ENCODE assay signal across 1 cellular context in the genomic region with DNA sequence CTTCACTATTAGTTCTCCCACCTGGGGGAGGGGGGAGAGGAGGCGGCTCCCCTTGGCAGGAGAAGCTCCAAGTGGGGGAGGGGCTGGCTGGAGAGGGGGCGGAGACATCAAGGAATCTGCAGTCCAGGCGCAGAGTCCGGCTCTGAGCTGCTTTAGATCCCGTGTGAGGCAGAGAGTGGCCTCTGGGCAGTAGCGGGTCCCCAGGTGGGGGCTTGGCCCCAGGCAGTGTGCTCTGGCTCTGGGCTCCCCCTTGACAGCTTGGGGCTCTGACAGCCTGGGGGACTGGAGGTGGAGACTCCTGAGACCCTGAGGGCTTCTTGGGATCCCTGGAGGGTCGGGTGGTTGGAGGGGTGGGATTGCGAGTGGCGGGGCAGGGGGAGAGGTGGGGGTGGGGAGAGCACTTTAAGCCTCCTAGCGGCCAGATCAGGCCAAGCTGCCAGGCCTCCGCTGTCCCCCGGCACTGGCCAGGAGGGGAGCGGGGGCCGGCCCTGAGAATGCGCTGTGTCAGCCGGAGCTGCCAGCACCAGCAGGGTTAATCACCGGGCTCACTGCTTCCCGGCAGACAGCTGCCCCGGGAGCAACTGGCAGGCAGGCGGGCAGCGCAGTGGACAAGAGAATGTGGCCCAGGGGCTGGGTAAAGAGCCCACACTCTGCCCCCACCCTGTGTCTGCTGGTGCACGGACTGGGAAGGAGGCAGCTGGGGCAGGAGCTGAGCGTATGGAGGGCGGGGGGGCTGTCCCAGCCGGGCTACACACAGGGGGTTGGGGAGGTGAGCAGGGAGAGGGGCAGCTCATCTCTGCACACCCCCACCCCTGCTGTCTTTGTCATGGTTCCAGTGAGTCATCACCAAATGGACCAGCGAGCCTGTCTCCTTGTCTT.
TF ChIP-seq lines count a peak whose summit lies in the region.

No MANE protein-coding gene starts in this region.

TF ChIP-seq in HEK293, 187 proteins besides CTCF, POLR2A, EP300 and RAD21 (continued from another document):
- TF ChIP-seq ZNF274 (IDR thresholded peaks at IDR 0.05; ENCODE audit: low read length) (no peak), ZNF274 (tag by site-specific recombination; IDR thresholded peaks at IDR 0.05; ENCODE audit: borderline replicate concordance) (no peak), SP2 (tag by site-specific recombination; IDR thresholded peaks at IDR 0.05) (peak; percentile 34), ZNF202 (tag by site-specific recombination; IDR thresholded peaks at IDR 0.05; ENCODE audit: borderline replicate concordance) (no peak), ZNF768 (tag by site-specific recombination; IDR thresholded peaks at IDR 0.05) (no peak), ZNF19 (tag by site-specific recombination; IDR thresholded peaks at IDR 0.05; ENCODE audit: low read depth) (no peak), KLF10 (tag by site-specific recombination; IDR thresholded peaks at IDR 0.05) (no peak), ZNF423 (tag by site-specific recombination; IDR thresholded peaks at IDR 0.05) (no peak), IKZF3 (tag by site-specific recombination; IDR thresholded peaks at IDR 0.05) (0 out of 2 replicates have a peak, but pooled peaks have one; percentile 26), GLIS1 (tag by site-specific recombination; IDR thresholded peaks at IDR 0.05) (peak; percentile 18), ZNF560 (tag by site-specific recombination; IDR thresholded peaks at IDR 0.05; ENCODE audit: borderline replicate concordance) (no peak), ZNF138 (tag by site-specific recombination; IDR thresholded peaks at IDR 0.05; ENCODE audit: borderline replicate concordance) (no peak), ZNF76 (tag by site-specific recombination; IDR thresholded peaks at IDR 0.05; ENCODE audit: borderline replicate concordance, low read depth) (no peak), FEZF1 (tag by site-specific recombination; IDR thresholded peaks at IDR 0.05) (no peak), ZNF561 (tag by site-specific recombination; IDR thresholded peaks at IDR 0.05; ENCODE audit: borderline replicate concordance) (peak; percentile 21; the same call in 1 of the 2 replicates), ZNF341 (tag by site-specific recombination; IDR thresholded peaks at IDR 0.05; ENCODE audit: low read depth) (peak; percentile 44; the same call in 1 of the 2 replicates), EGR2 (tag by site-specific recombination; IDR thresholded peaks at IDR 0.05; ENCODE audit: low read depth) (peak; percentile 44), ZNF664 (tag by site-specific recombination; IDR thresholded peaks at IDR 0.05) (no peak)
- TF ChIP-seq, protein P1, sequence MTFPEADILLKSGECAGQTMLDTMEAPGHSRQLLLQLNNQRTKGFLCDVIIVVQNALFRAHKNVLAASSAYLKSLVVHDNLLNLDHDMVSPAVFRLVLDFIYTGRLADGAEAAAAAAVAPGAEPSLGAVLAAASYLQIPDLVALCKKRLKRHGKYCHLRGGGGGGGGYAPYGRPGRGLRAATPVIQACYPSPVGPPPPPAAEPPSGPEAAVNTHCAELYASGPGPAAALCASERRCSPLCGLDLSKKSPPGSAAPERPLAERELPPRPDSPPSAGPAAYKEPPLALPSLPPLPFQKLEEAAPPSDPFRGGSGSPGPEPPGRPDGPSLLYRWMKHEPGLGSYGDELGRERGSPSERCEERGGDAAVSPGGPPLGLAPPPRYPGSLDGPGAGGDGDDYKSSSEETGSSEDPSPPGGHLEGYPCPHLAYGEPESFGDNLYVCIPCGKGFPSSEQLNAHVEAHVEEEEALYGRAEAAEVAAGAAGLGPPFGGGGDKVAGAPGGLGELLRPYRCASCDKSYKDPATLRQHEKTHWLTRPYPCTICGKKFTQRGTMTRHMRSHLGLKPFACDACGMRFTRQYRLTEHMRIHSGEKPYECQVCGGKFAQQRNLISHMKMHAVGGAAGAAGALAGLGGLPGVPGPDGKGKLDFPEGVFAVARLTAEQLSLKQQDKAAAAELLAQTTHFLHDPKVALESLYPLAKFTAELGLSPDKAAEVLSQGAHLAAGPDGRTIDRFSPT (tag by site-specific recombination; IDR thresholded peaks at IDR 0.05): 0 out of 2 replicates have a peak, but pooled peaks have one; percentile 28
- TF ChIP-seq, protein P2, sequence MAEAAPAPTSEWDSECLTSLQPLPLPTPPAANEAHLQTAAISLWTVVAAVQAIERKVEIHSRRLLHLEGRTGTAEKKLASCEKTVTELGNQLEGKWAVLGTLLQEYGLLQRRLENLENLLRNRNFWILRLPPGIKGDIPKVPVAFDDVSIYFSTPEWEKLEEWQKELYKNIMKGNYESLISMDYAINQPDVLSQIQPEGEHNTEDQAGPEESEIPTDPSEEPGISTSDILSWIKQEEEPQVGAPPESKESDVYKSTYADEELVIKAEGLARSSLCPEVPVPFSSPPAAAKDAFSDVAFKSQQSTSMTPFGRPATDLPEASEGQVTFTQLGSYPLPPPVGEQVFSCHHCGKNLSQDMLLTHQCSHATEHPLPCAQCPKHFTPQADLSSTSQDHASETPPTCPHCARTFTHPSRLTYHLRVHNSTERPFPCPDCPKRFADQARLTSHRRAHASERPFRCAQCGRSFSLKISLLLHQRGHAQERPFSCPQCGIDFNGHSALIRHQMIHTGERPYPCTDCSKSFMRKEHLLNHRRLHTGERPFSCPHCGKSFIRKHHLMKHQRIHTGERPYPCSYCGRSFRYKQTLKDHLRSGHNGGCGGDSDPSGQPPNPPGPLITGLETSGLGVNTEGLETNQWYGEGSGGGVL (tag by site-specific recombination; IDR thresholded peaks at IDR 0.05): peak; percentile 79
- TF ChIP-seq, protein P3, sequence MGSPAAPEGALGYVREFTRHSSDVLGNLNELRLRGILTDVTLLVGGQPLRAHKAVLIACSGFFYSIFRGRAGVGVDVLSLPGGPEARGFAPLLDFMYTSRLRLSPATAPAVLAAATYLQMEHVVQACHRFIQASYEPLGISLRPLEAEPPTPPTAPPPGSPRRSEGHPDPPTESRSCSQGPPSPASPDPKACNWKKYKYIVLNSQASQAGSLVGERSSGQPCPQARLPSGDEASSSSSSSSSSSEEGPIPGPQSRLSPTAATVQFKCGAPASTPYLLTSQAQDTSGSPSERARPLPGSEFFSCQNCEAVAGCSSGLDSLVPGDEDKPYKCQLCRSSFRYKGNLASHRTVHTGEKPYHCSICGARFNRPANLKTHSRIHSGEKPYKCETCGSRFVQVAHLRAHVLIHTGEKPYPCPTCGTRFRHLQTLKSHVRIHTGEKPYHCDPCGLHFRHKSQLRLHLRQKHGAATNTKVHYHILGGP (tag by site-specific recombination; IDR thresholded peaks at IDR 0.05): no peak
- TF ChIP-seq, protein P4, sequence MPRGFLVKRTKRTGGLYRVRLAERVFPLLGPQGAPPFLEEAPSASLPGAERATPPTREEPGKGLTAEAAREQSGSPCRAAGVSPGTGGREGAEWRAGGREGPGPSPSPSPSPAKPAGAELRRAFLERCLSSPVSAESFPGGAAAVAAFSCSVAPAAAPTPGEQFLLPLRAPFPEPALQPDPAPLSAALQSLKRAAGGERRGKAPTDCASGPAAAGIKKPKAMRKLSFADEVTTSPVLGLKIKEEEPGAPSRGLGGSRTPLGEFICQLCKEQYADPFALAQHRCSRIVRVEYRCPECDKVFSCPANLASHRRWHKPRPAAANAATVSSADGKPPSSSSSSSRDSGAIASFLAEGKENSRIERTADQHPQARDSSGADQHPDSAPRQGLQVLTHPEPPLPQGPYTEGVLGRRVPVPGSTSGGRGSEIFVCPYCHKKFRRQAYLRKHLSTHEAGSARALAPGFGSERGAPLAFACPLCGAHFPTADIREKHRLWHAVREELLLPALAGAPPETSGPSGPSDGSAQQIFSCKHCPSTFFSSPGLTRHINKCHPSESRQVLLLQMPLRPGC (tag by site-specific recombination; IDR thresholded peaks at IDR 0.05): no peak
- TF ChIP-seq, protein P5, sequence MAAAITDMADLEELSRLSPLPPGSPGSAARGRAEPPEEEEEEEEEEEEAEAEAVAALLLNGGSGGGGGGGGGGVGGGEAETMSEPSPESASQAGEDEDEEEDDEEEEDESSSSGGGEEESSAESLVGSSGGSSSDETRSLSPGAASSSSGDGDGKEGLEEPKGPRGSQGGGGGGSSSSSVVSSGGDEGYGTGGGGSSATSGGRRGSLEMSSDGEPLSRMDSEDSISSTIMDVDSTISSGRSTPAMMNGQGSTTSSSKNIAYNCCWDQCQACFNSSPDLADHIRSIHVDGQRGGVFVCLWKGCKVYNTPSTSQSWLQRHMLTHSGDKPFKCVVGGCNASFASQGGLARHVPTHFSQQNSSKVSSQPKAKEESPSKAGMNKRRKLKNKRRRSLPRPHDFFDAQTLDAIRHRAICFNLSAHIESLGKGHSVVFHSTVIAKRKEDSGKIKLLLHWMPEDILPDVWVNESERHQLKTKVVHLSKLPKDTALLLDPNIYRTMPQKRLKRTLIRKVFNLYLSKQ (tag by site-specific recombination; IDR thresholded peaks at IDR 0.05; ENCODE audit: borderline replicate concordance): no peak
- TF ChIP-seq, protein P6, sequence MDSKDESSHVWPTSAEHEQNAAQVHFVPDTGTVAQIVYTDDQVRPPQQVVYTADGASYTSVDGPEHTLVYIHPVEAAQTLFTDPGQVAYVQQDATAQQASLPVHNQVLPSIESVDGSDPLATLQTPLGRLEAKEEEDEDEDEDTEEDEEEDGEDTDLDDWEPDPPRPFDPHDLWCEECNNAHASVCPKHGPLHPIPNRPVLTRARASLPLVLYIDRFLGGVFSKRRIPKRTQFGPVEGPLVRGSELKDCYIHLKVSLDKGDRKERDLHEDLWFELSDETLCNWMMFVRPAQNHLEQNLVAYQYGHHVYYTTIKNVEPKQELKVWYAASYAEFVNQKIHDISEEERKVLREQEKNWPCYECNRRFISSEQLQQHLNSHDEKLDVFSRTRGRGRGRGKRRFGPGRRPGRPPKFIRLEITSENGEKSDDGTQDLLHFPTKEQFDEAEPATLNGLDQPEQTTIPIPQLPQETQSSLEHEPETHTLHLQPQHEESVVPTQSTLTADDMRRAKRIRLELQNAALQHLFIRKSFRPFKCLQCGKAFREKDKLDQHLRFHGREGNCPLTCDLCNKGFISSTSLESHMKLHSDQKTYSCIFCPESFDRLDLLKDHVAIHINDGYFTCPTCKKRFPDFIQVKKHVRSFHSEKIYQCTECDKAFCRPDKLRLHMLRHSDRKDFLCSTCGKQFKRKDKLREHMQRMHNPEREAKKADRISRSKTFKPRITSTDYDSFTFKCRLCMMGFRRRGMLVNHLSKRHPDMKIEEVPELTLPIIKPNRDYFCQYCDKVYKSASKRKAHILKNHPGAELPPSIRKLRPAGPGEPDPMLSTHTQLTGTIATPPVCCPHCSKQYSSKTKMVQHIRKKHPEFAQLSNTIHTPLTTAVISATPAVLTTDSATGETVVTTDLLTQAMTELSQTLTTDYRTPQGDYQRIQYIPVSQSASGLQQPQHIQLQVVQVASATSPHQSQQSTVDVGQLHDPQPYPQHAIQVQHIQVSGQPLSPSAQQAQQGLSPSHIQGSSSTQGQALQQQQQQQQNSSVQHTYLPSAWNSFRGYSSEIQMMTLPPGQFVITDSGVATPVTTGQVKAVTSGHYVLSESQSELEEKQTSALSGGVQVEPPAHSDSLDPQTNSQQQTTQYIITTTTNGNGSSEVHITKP (tag by site-specific recombination; IDR thresholded peaks at IDR 0.05): peak; percentile 82
